Comparison of ENCODE assay signal across 34 cellular contexts in the genomic region with DNA sequence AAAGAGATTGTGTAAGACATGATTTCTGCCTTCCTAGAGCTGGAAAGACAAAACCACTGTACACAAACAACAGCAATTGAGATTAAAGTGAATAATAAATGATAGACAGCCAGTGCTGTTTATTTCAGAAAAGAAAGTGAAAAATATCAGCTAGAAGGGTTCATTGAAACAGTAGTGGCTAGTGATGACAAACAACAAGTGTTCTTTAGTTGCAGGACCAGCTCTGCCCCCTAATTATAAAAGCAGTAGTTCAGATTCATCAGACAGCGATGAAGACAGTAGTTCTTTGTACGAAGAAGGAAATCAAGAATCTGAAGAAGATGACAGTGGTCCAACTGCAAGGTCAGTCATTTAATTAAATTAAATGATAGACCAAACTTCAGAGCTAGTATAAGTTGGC.
"Had no signal": no experiment of that assay in that cellular context is flagged by ENCODE, and none has a peak within 500 bp of the region (broad histone marks: within the 10 kb centered on the region; RNA-seq: fewer than 3 reads in every experiment).

No MANE protein-coding gene starts in this region.

- H3K4me3 ChIP-seq: K562, Peyer's patch had no signal

- ATAC-seq: activated CD8-positive, alpha-beta memory T cell treated with anti-CD3 and anti-CD28 coated beads, Interleukin-2, amount 10 ng/mL, durations not matched to agents 7 days and 5 days; activated naive CD8-positive, alpha-beta T cell treated with anti-CD3 and anti-CD28 coated beads, Interleukin-2, amount 50 U/mL, for 24 hours; K562; PC-3; Right ventricle myocardium inferior had no signal

- H3K4me1 ChIP-seq: Peyer's patch had no signal

- H3K9me3 ChIP-seq: Peyer's patch had no signal

- H3K27me3 ChIP-seq: Peyer's patch had no signal

- DNase-seq: activated CD4-positive, alpha-beta memory T cell treated with anti-CD3 and anti-CD28 coated beads, Interleukin-2, amount 10 ng/mL, durations not matched to agents 7 days and 5 days; activated CD4-positive, alpha-beta T cell treated with anti-CD3 and anti-CD28 coated beads for 1 hour; activated CD4-positive, alpha-beta T cell treated with anti-CD3 and anti-CD28 coated beads for 48 hours; activated CD4-positive, CD25-positive, alpha-beta regulatory T cell; activated CD8-positive, alpha-beta memory T cell treated with anti-CD3 and anti-CD28 coated beads for 24 hours; activated CD8-positive, alpha-beta memory T cell treated with anti-CD3 and anti-CD28 coated beads, Interleukin-2, amount 10 ng/mL, durations not matched to agents 7 days and 5 days; activated CD8-positive, alpha-beta memory T cell treated with anti-CD3 and anti-CD28 coated beads, Interleukin-2, amount 50 U/mL, for 48 hours; activated effector memory CD4-positive, alpha-beta T cell treated with Interleukin-2 at 50 U/mL for 16 hours; activated naive CD4-positive, alpha-beta T cell treated with anti-CD3 and anti-CD28 coated beads, Interleukin-2, amount 10 ng/mL, durations not matched to agents 7 days and 5 days; activated naive CD8-positive, alpha-beta T cell treated with anti-CD3 and anti-CD28 coated beads, Interleukin-2, amount 50 U/mL, for 24 hours; activated T-cell treated with anti-CD3 and anti-CD28 coated beads, Interleukin-2, amount 50 U/mL, for 48 hours; central memory CD4-positive, alpha-beta T cell; NCI-H1105; NCI-H1417 treated with DMSO at 0.1 percent for 48 hours; NCI-H187 treated with DMSO at 0.1 percent for 48 hours; NCI-H2081; NCI-H2171 treated with DMSO at 0.1 percent for 48 hours; NCI-H2227 treated with DMSO at 0.1 percent for 48 hours; NCI-H446 treated with DMSO at 0.1 percent for 48 hours; NCI-H524; NCI-H69; NCI-H82; NK-92 treated with Interleukin-12 subunit alpha and Interleukin-12 subunit beta, amount 100 ng/mL, for 24 hours; PC-3; Peyer's patch; SIG-M5; SW 1271; T-helper 1 cell; T-helper 2 cell; T-helper 9 cell had no signal

- H3K27ac ChIP-seq: Peyer's patch, RWPE1, VCaP had no signal
